Comparison of ENCODE assay signal across 8 cellular contexts in genomic region chr20:58891076-58891685, GRCh38. TPM values are rescaled to one million over a fixed set of nuclear protein-coding genes. Genes with fewer than 3 reads are reported as not detected.
A peak's percentile ranks its signal among the peaks of the same experiment; 100 is the strongest.
DNase-seq lines count a peak whose midpoint lies in the region; ATAC-seq and TF ChIP-seq lines count a peak whose summit lies in the region.

No MANE protein-coding gene starts in this region.

- TF ChIP-seq CTCF in sigmoid colon (IDR thresholded peaks at IDR 0.05), result no peak

- DNase-seq in ACHN, result peak; percentile 60
- DNase-seq in hippocampal formation (lab: John Stamatoyannopoulos, UW), result peak; percentile 49 to 69
- DNase-seq in sigmoid colon, result peak; percentile 93

- H3K4me1 ChIP-seq in HUES64 (ENCODE audit: insufficient read depth, low read length), result peaks cover 36% of the 10 kb centered on the region
- H3K4me1 ChIP-seq in sigmoid colon, result peaks cover 0 to 46% (median 38%) of the 10 kb centered on the region in 4 donors

- peaks cover 3% of the 10 kb centered on the region for H3K36me3 ChIP-seq in HUES64 (ENCODE audit: insufficient read depth, low read length)
- no peaks in the 10 kb centered on the region for H3K36me3 ChIP-seq in sigmoid colon

- H3K27ac ChIP-seq in HUES64 (ENCODE audit: low read depth, low read length), result peak overlapping the region; percentile 95; the same call in 1 of the 2 replicates
- peak overlapping the region; percentile 88 for H3K27ac ChIP-seq in angular gyrus (ENCODE audit: low read depth, low read length)
- H3K27ac ChIP-seq in sigmoid colon, result peak overlapping the region; percentile 98 to 100 (median 99)

- H3K9me3 ChIP-seq in HUES64 (ENCODE audit: insufficient read depth, low read depth, low read length) (no peaks in the 10 kb centered on the region), sigmoid colon (no peaks in the 10 kb centered on the region)

- no peaks in the 10 kb centered on the region for H3K9me3 Mint-ChIP-seq in T-helper 1 cell treated with Interleukin-12 subunit alpha and Interleukin-12 subunit beta and Interleukin-4 antibody, amounts not matched to agents 30 μg/mL and 1 μg/mL, for 36 hours

- peak overlapping the region; percentile 71 for H3K4me3 Mint-ChIP-seq in T-helper 1 cell treated with Interleukin-12 subunit alpha and Interleukin-12 subunit beta and Interleukin-4 antibody, amounts not matched to agents 30 μg/mL and 1 μg/mL, for 36 hours

- peak overlapping the region; percentile 81; the same call in 1 of the 2 replicates for H3K9ac ChIP-seq in HUES64 (ENCODE audit: low read depth, low read length)

- in situ Hi-C loops in ACHN (cut with HindIII; ENCODE audit: low pct_ligation_motif_present, low pct_unique_long_range_greater_than_20kb, low sequenced_read_pairs), result no loop called here

- WGBS in HUES64, result under 1% methylated on average over 90 of the region's 99 CpGs
- 1% methylated on average over 96 to 97 of the region's 99 CpGs for WGBS in sigmoid colon, 2 donors

- intact Hi-C loops in sigmoid colon (cut with DNase I), result loop anchor here (2.0 to 5.0 kb wide), 2 partner anchors 90 to 199 kb away; partner anchors contain the start of genes NELFCD and NPEPL1

- peaks cover 12% of the 10 kb centered on the region for H3K36me3 Mint-ChIP-seq in T-helper 1 cell treated with Interleukin-12 subunit alpha and Interleukin-12 subunit beta and Interleukin-4 antibody, amounts not matched to agents 30 μg/mL and 1 μg/mL, for 36 hours (ENCODE audit: low read depth)

- H3K27me3 Mint-ChIP-seq in T-helper 1 cell treated with Interleukin-12 subunit alpha and Interleukin-12 subunit beta and Interleukin-4 antibody, amounts not matched to agents 30 μg/mL and 1 μg/mL, for 36 hours (ENCODE audit: low read depth), result no peaks in the 10 kb centered on the region

- no peak for TF ChIP-seq POLR2A in sigmoid colon (IDR thresholded peaks at IDR 0.05)

- H3K27me3 ChIP-seq in HUES64 (ENCODE audit: insufficient read depth, low read length) (0 out of 2 replicates have a peak, but pooled peaks cover 2% of the 10 kb centered on the region), sigmoid colon (no peaks in the 10 kb centered on the region)

- H3K4me1 Mint-ChIP-seq in T-helper 1 cell treated with Interleukin-12 subunit alpha and Interleukin-12 subunit beta and Interleukin-4 antibody, amounts not matched to agents 30 μg/mL and 1 μg/mL, for 36 hours (ENCODE audit: low read depth), result peaks cover 43% of the 10 kb centered on the region

- ATAC-seq in GM19023 (IDR thresholded peaks at IDR 0.05; ENCODE audit: unreplicated experiment), result peak; percentile 25
- ATAC-seq in GM18511 (IDR thresholded peaks at IDR 0.05; ENCODE audit: unreplicated experiment), result no peak

- no peak overlapping the region for H3K27ac Mint-ChIP-seq in T-helper 1 cell treated with Interleukin-12 subunit alpha and Interleukin-12 subunit beta and Interleukin-4 antibody, amounts not matched to agents 30 μg/mL and 1 μg/mL, for 36 hours

- TF ChIP-seq EP300 in sigmoid colon (IDR thresholded peaks at IDR 0.05), result no peak

- H3K4me3 ChIP-seq in HUES64 (ENCODE audit: low read length) (peak overlapping the region; percentile 94), sigmoid colon (peak overlapping the region; percentile 84 to 94 (median 92))

RNA-seq across cellular contexts. Expression of gene GNAS, which starts 38.7 kb away (rescaled TPM):
- polyA plus RNA-seq in HUES64 (2013, experiment 1 of 2), result 856 TPM
- 977 TPM for polyA plus RNA-seq in HUES64 (2013, experiment 2 of 2)
- 100 to 1,000 TPM; 449 to 808 (median 513) TPM for total RNA-seq in sigmoid colon
- 100 to 1,000 TPM; 535 to 680 (median 633) TPM for polyA plus RNA-seq in sigmoid colon

RNA-seq across cellular contexts. Expression of gene GNAS-AS1, which starts 40.5 kb away (rescaled TPM):
- 3.2 TPM for polyA plus RNA-seq in HUES64 (2013, experiment 1 of 2)
- polyA plus RNA-seq in HUES64 (2013, experiment 2 of 2), result 3.2 TPM
- under 1 TPM in 2 of 4 donors, not detected in 2; 0.33 to 0.36 TPM for total RNA-seq in sigmoid colon
- under 1 TPM in 1 of 3 donors, not detected in 2; 0.69 TPM for polyA plus RNA-seq in sigmoid colon
